19 cellular contexts compared by ENCODE assay signal in the genomic region with DNA sequence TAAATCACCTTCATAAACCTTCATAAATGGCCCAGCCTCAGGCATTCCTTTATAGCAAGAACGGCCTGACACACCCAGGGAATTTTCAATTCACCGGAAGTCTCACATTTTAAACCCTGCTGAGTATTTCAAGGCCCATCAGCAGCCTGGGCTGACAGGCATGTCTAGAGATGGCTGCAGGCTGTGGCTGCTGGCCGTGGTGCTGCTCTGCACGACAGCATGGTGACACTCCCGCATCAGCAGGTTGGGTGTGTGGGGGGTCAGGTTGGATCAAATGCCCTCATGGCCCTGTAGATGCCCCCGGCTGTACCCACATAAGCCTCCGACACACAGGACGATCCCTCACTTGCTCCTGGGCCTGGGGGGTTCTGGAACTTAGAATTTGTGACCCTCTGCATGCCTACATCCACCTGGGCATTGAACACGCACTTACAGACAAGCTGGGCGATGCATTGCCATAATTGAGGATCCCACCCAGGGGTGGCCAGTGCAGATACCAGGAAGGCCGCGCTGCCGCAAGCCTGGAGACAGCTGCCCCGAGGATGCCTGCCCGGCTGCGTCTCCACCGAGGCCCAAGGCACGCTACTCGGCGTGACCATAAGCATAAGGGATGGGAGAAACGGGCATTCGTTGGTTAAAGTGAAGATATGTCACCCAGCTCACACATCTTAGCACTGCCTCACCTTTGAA.
DNase-seq lines count a peak whose midpoint lies in the region; ATAC-seq, FAIRE-seq and TF ChIP-seq lines count a peak whose summit lies in the region.
"Had no signal": no experiment of that assay in that cellular context is flagged by ENCODE, and none has a peak within 500 bp of the region (broad histone marks: within the 10 kb centered on the region; RNA-seq: fewer than 3 reads in every experiment).

No MANE protein-coding gene starts in this region.

- H4K20me1 ChIP-seq in DND-41 (ENCODE audit: insufficient read depth, low read length) (0 out of 2 replicates have a peak, but pooled peaks cover 5% of the 10 kb centered on the region), HCT116 (ENCODE audit: insufficient read depth) (no peaks in the 10 kb centered on the region), GM12878 (ENCODE audit: control insufficient read depth, insufficient read depth) (no peaks in the 10 kb centered on the region)
- H4K20me1 ChIP-seq: BLaER1 had no signal

- H3K79me2 ChIP-seq in DND-41 (ENCODE audit: insufficient read depth, low read length) (no peaks in the 10 kb centered on the region), HCT116 (ENCODE audit: insufficient read depth, low read length) (no peaks in the 10 kb centered on the region), GM12878 (ENCODE audit: control insufficient read depth, insufficient read depth, low read length) (no peaks in the 10 kb centered on the region)

- H3K9ac ChIP-seq in DND-41 (ENCODE audit: low read depth, low read length), result no peak overlapping the region
- H3K9ac ChIP-seq in HCT116 (ENCODE audit: low read length), result no peak overlapping the region
- H3K9ac ChIP-seq in GM12878 (ENCODE audit: control insufficient read depth, insufficient read depth, low read length), result no peak overlapping the region
- H3K9ac ChIP-seq: BLaER1 had no signal

- POLR2A ChIA-PET in HCT116 (lab: Charles Lee) (no interaction called here), GM12878 (lab: Charles Lee) (no interaction called here)

- H3K27ac ChIP-seq in DND-41 (ENCODE audit: low read length) (no peak overlapping the region), HCT116 (ENCODE audit: low read depth, low read length) (no peak overlapping the region), GM12878 (ENCODE audit: control insufficient read depth, insufficient read depth) (no peak overlapping the region)
- H3K27ac ChIP-seq: BLaER1, SJCRH30 had no signal

- peak; percentile 65; the same call in 2 of the 3 replicates for ATAC-seq in DND-41 (ENCODE audit: insufficient read depth, low read depth)
- no peak for ATAC-seq in HCT116
- no peak for ATAC-seq in GM12878
- ATAC-seq in GM21737 (IDR thresholded peaks at IDR 0.05; ENCODE audit: unreplicated experiment), result no peak
- ATAC-seq: K562 had no signal

- DNase-seq in DND-41 (peak; percentile 27), HCT116 (ENCODE audit: low read depth, low spot score) (no peak), GM12878 (ENCODE audit: low read depth, low spot score) (no peak), left kidney (ENCODE audit: low read depth, low spot score) (peak; percentile 55), immature natural killer cell (no peak), mesothelial cell of epicardium (ENCODE audit: low spot score in 2 of 2, unreplicated experiment in 2 of 2) (no peak), GF-D8 (lab: John Stamatoyannopoulos, UW) (no peak)
- DNase-seq: ACHN; CD4-positive, alpha-beta T cell; COR-L47; MM.1S; NCI-H1092 treated with DMSO at 0.1 percent for 48 hours; NCI-H1930; SJCRH30 had no signal

- FAIRE-seq in GM12878 (lab: Jason Lieb, UNC), result no peak
- FAIRE-seq: GM18507, K562, RCC 7860 had no signal

- H3K4me3 Mint-ChIP-seq in immature natural killer cell (no peak overlapping the region), mesothelial cell of epicardium (no peak overlapping the region)
- H3K4me3 Mint-ChIP-seq: CD4-positive, alpha-beta T cell had no signal

- RAD21 ChIA-PET in HCT116 (lab: Charles Lee; ENCODE audit: low non-redundant PET in 1 of 2, low total read pairs in 2 of 2, uncharacterized antibody in 2 of 2, unreplicated experiment in 2 of 2) (no interaction called here), GM12878 (lab: Charles Lee; ENCODE audit: unreplicated experiment) (interaction anchor here (1.4 kb wide), 1 partner anchor 19 kb away, joined by 4 read pairs; no protein-coding TSS in a partner anchor)

- in situ Hi-C loops in GM12878 (cut with MboI), result no loop called here

- H3K36me3 Mint-ChIP-seq in immature natural killer cell (no peaks in the 10 kb centered on the region), mesothelial cell of epicardium (no peaks in the 10 kb centered on the region)

- TF ChIP-seq CTCF in DND-41 (IDR thresholded peaks at IDR 0.05; ENCODE audit: borderline replicate concordance, extremely low read depth, low read length, poor library complexity, severe bottlenecking), result no peak
- no peak for TF ChIP-seq CTCF in HCT116 (IDR thresholded peaks at IDR 0.05 in 2 of 3, conservative IDR thresholded peaks at IDR 0.05 in 1 of 3; ENCODE audit: borderline replicate concordance in 1 of 3, insufficient read depth in 1 of 3, low read depth in 2 of 3, low read length in 2 of 3)
- no peak for TF ChIP-seq CTCF in GM12878 (IDR thresholded peaks at IDR 0.05 in 2 of 3, conservative IDR thresholded peaks at IDR 0.05 in 1 of 3; ENCODE audit: control insufficient read depth in 2 of 3, extremely low read depth in 1 of 3, insufficient read depth in 1 of 3, low read depth in 3 of 3, low read length in 3 of 3)
- no peak for TF ChIP-seq CTCF in mesothelial cell of epicardium (IDR thresholded peaks at IDR 0.05; ENCODE audit: unreplicated experiment)

- H3K4me1 Mint-ChIP-seq in immature natural killer cell (no peaks in the 10 kb centered on the region), mesothelial cell of epicardium (no peaks in the 10 kb centered on the region)

- TF ChIP-seq EP300 in GM12878 (IDR thresholded peaks at IDR 0.05; ENCODE audit: borderline replicate concordance in 1 of 2, control insufficient read depth in 1 of 2, low read depth in 2 of 2, low read length in 2 of 2), result no peak

- no peaks in the 10 kb centered on the region for H3K9me2 ChIP-seq in HCT116 (ENCODE audit: insufficient read depth)

- H3K4me1 ChIP-seq in DND-41 (ENCODE audit: insufficient read depth, low read length) (no peaks in the 10 kb centered on the region), HCT116 (ENCODE audit: control insufficient read depth in 1 of 2, insufficient read depth in 2 of 2, low read length in 2 of 2) (no peaks in the 10 kb centered on the region), GM12878 (ENCODE audit: control insufficient read depth, insufficient read depth, low read length) (no peaks in the 10 kb centered on the region)
- H3K4me1 ChIP-seq: SJCRH30 had no signal

- WGBS in GM12878 (ENCODE audit: insufficient coverage, insufficient replicate concordance, low lambda C conversion rate, missing lambda C conversion rate), result 58% methylated on average over 22 of the region's 22 CpGs

- H3K27me3 Mint-ChIP-seq in immature natural killer cell (ENCODE audit: low read depth in 3 of 3) (peaks cover 0 to 3% (median 0%) of the 10 kb centered on the region in 3 donors), mesothelial cell of epicardium (ENCODE audit: low read depth) (no peaks in the 10 kb centered on the region)
- H3K27me3 Mint-ChIP-seq: CD4-positive, alpha-beta T cell had no signal

- H3K27ac Mint-ChIP-seq in immature natural killer cell (no peak overlapping the region), mesothelial cell of epicardium (no peak overlapping the region)
- H3K27ac Mint-ChIP-seq: CD4-positive, alpha-beta T cell had no signal

- H3K9me3 Mint-ChIP-seq in immature natural killer cell (peaks cover 0 to under 1% (median 0%) of the 10 kb centered on the region in 6 donors), mesothelial cell of epicardium (peaks cover 4% of the 10 kb centered on the region)

- TF ChIP-seq RAD21 in HCT116 (IDR thresholded peaks at IDR 0.05; ENCODE audit: low read depth) (no peak), GM12878 (IDR thresholded peaks at IDR 0.05; ENCODE audit: insufficient read depth, low read depth, low read length) (no peak)

- CTCF ChIA-PET in HCT116 (lab: Charles Lee) (no interaction called here), GM12878 (lab: Yijun Ruan, JAX) (no interaction called here)

- H3K4me2 ChIP-seq in DND-41 (ENCODE audit: insufficient read depth, low read length) (no peak overlapping the region), HCT116 (ENCODE audit: low read length) (no peak overlapping the region), GM12878 (ENCODE audit: control insufficient read depth, insufficient read depth) (no peak overlapping the region)
- H3K4me2 ChIP-seq: BLaER1 had no signal

- SMC1A ChIA-PET in GM12878 (lab: Charles Lee; ENCODE audit: uncharacterized antibody, unreplicated experiment), result no interaction called here

- TF ChIP-seq POLR2A in HCT116 (IDR thresholded peaks at IDR 0.05; ENCODE audit: borderline replicate concordance, extremely low read depth, insufficient read depth, insufficient read length) (no peak), GM12878 (IDR thresholded peaks at IDR 0.05; ENCODE audit: low read depth, low read length) (no peak)

- no peaks in the 10 kb centered on the region for H3K36me3 ChIP-seq in DND-41 (ENCODE audit: insufficient read depth, low read length)
- no peaks in the 10 kb centered on the region for H3K36me3 ChIP-seq in HCT116 (ENCODE audit: control insufficient read depth in 1 of 2, insufficient read depth in 2 of 2, low read length in 2 of 2)
- H3K36me3 ChIP-seq in GM12878 (ENCODE audit: control insufficient read depth in 2 of 2, insufficient read depth in 2 of 2, low read length in 1 of 2), result no peaks in the 10 kb centered on the region
- H3K36me3 ChIP-seq: BLaER1, SJCRH30 had no signal

- BruUV-seq in HCT116 (replicated peaks; lab: Mats Ljungman, UMichigan), result no TSS peak
- no TSS peak for BruUV-seq in GM12878 (replicated peaks; lab: Mats Ljungman, UMichigan)

- intact Hi-C loops in HCT116 (cut with micrococcal nuclease) (no loop called here), GM12878 (cut with micrococcal nuclease; ENCODE audit: unreplicated experiment) (no loop called here)

- H3K4me3 ChIP-seq in DND-41 (ENCODE audit: low read depth in 1 of 2, low read length in 2 of 2) (no peak overlapping the region), HCT116 (replicated peaks in 1 of 2; ENCODE audit: low read depth in 1 of 2, low read length in 2 of 2) (no peak overlapping the region), GM12878 (no peak overlapping the region)
- H3K4me3 ChIP-seq: BLaER1, K562, SJCRH30 had no signal

- H3K27me3 ChIP-seq in DND-41 (ENCODE audit: insufficient read depth, low read length, poor library complexity) (no peaks in the 10 kb centered on the region), HCT116 (ENCODE audit: insufficient read depth, low read length) (no peaks in the 10 kb centered on the region), GM12878 (replicated peaks in 1 of 2; ENCODE audit: control insufficient read depth in 2 of 2, insufficient read depth in 2 of 2, low read length in 1 of 2) (no peaks in the 10 kb centered on the region)
- H3K27me3 ChIP-seq: BLaER1 had no signal

- H3K9me3 ChIP-seq in DND-41 (ENCODE audit: insufficient read depth, low read length, severe bottlenecking), result no peaks in the 10 kb centered on the region
- no peaks in the 10 kb centered on the region; a peak in 1 of 4 replicates for H3K9me3 ChIP-seq in HCT116 (ENCODE audit: control insufficient read depth in 1 of 2, insufficient read depth in 1 of 2, low read depth in 1 of 2, low read length in 2 of 2)
- no peaks in the 10 kb centered on the region for H3K9me3 ChIP-seq in GM12878 (replicated peaks; ENCODE audit: control insufficient read depth, insufficient read depth, low read length)
- H3K9me3 ChIP-seq: SJCRH30 had no signal

- H2AFZ ChIP-seq in DND-41 (ENCODE audit: low read depth, low read length) (no peak overlapping the region), HCT116 (ENCODE audit: low read depth, low read length, poor library complexity, severe bottlenecking) (no peak overlapping the region), GM12878 (ENCODE audit: control insufficient read depth, low read depth, low read length) (no peak overlapping the region)

TF ChIP-seq in GM12878, 131 proteins besides CTCF, POLR2A, EP300 and RAD21 (continues in another document):
- TF ChIP-seq TCF12 (IDR thresholded peaks at IDR 0.05; ENCODE audit: low read depth, low read length), result no peak

Comparison
In these comparisons a context has a peak if more than half of its experiments do, and no peak if none do; other contexts are left out.
1. DNase-seq: peak in DND-41 (single experiment) and left kidney (single experiment); none in HCT116 (single experiment), GM12878 (single experiment), immature natural killer cell (0 of 3), mesothelial cell of epicardium (0 of 2) and GF-D8 (single experiment).